Comparison of ENCODE assay signal across 2 cellular contexts in genomic region chr4:102791318-102791835, GRCh38.
A peak's percentile ranks its signal among the peaks of the same experiment; 100 is the strongest.
TF ChIP-seq lines count a peak whose summit lies in the region.

No MANE protein-coding gene starts in this region.

TF ChIP-seq in WTC11, 78 proteins besides CTCF, POLR2A, EP300 and RAD21:
- TF ChIP-seq ZMAT4 (CRISPR knock-in tag; IDR thresholded peaks at IDR 0.05) (no peak), ERG (CRISPR knock-in tag; IDR thresholded peaks at IDR 0.05) (0 out of 2 replicates have a peak, but pooled peaks have one; percentile 21), OVOL2 (CRISPR knock-in tag; IDR thresholded peaks at IDR 0.05; ENCODE audit: borderline replicate concordance) (no peak), EMX1 (CRISPR knock-in tag; IDR thresholded peaks at IDR 0.05) (peak; percentile 59; the same call in 1 of the 2 replicates), TEAD4 (CRISPR knock-in tag; IDR thresholded peaks at IDR 0.05) (no peak)

TF ChIP-seq in HepG2, 621 proteins besides CTCF, POLR2A, EP300 and RAD21:
- TF ChIP-seq NFRKB (IDR thresholded peaks at IDR 0.05) (no peak), FLYWCH1 (CRISPR knock-in tag; IDR thresholded peaks at IDR 0.05) (no peak), CENPT (CRISPR knock-in tag; IDR thresholded peaks at IDR 0.05; ENCODE audit: low read depth) (no peak), ZNF563 (CRISPR knock-in tag; IDR thresholded peaks at IDR 0.05) (no peak), FOXC1 (CRISPR knock-in tag; IDR thresholded peaks at IDR 0.05; ENCODE audit: borderline replicate concordance) (no peak), ZNF569 (CRISPR knock-in tag; IDR thresholded peaks at IDR 0.05; ENCODE audit: borderline replicate concordance) (no peak), CEBPB (IDR thresholded peaks at IDR 0.05; ENCODE audit: borderline replicate concordance, low read depth, low read length) (no peak), SNAPC5 (CRISPR knock-in tag; IDR thresholded peaks at IDR 0.05; ENCODE audit: borderline replicate concordance) (no peak), ZNF136 (CRISPR knock-in tag; IDR thresholded peaks at IDR 0.05; ENCODE audit: low read depth) (no peak), BCL3 (CRISPR knock-in tag; IDR thresholded peaks at IDR 0.05) (no peak), ZNF780A (CRISPR knock-in tag; IDR thresholded peaks at IDR 0.05) (no peak), ZNF770 (CRISPR knock-in tag; IDR thresholded peaks at IDR 0.05) (peak; percentile 45; the same call in 1 of the 2 replicates), RBM22 (optimal IDR thresholded peaks at IDR 0.05; ENCODE audit: low read length) (peak; percentile 91), POLR2G (IDR thresholded peaks at IDR 0.05; ENCODE audit: low read depth, low read length) (peak; percentile 41; the same call in 1 of the 2 replicates), ZBTB14 (CRISPR knock-in tag; IDR thresholded peaks at IDR 0.05) (no peak)
